ENCODE assay signal across 9 cellular contexts in the genomic region with DNA sequence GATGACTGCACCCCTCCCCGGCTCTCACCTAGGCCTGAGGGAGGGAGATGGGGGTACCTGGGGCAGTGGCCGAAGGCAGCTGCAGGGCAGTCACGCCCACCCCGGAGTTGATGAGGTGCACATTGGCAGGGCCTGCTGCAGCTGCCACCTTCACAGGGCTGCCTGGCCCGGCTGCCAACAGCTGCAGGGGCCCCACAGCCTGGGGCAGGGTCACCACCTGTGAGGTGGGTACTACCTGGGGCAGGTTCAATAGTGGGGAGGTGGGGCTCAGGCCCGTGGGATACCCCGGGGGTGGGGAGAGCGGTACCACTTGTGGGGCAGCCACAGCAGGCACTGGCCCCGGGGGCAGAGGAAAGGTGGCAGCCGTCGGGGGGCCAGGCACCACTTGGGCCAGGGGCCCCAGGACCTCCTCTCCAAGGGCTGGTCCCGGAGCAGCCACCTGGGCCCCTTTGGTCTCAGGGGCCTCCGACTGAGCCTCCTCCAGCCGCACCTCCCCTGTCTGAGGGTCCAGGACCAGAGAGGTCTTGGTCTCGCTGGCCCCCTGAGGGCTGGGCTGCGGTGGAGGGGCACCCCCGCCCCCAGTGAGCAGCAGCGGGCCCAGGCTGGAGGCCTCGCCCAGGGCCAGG. TPM values are rescaled to one million over a fixed set of nuclear protein-coding genes. Genes with fewer than 3 reads are reported as not detected.
DNase-seq lines count a peak whose midpoint lies in the region; ATAC-seq, FAIRE-seq and TF ChIP-seq lines count a peak whose summit lies in the region.
"Had no signal": no experiment of that assay in that cellular context is flagged by ENCODE, and none has a peak within 500 bp of the region (broad histone marks: within the 10 kb centered on the region; RNA-seq: fewer than 3 reads in every experiment).

No MANE protein-coding gene starts in this region.

- no peak for DNase-seq in PC-3
- no peak for DNase-seq in H1 (ENCODE audit: low read depth in 1 of 2, low spot score in 2 of 2)
- peak in 1 of 2 donors; percentile 74 for DNase-seq in upper lobe of left lung
- DNase-seq in SKM-1 treated with dmso at 0.1 percent for 144 hours (lab: John Stamatoyannopoulos, UW; ENCODE audit: unreplicated experiment) = no peak
- DNase-seq in NCI-H1694 (lab: John Stamatoyannopoulos, UW) = no peak
- DNase-seq: activated CD4-positive, alpha-beta T cell treated with anti-CD3 and anti-CD28 coated beads, Interleukin-2, amount 10 ng/mL, durations not matched to agents 7 days and 5 days; stimulated activated CD4-positive, alpha-beta T cell treated with anti-CD3 and anti-CD28 coated beads, Interleukin-2, amount 100 ng/mL, for 48 hours had no signal

- peak overlapping the region; percentile 34 for H4K91ac ChIP-seq in H1 (replicated peaks; ENCODE audit: insufficient read length, low read length)

- H3K9me3 ChIP-seq in PC-3 (ENCODE audit: low read length) (no peaks in the 10 kb centered on the region), H1 (ENCODE audit: insufficient read depth in 2 of 2, low read depth in 1 of 2, low read length in 1 of 2) (no peaks in the 10 kb centered on the region), mesodermal cell (ENCODE audit: control insufficient read depth, low read length) (no peaks in the 10 kb centered on the region), upper lobe of left lung (no peaks in the 10 kb centered on the region)

- TF ChIP-seq POLR2A in H1 (IDR thresholded peaks at IDR 0.05; ENCODE audit: control extremely low read depth in 1 of 2, low read depth in 2 of 2, low read length in 2 of 2) = no peak
- TF ChIP-seq POLR2A in upper lobe of left lung (IDR thresholded peaks at IDR 0.05) = no peak

- no peaks in the 10 kb centered on the region for H3K79me2 ChIP-seq in PC-3 (ENCODE audit: low read length)
- H3K79me2 ChIP-seq in H1 (ENCODE audit: control insufficient read depth in 1 of 2, insufficient read depth in 2 of 2, low read length in 2 of 2) = no peaks in the 10 kb centered on the region

- H4K20me1 ChIP-seq in PC-3 (ENCODE audit: low read length) (no peaks in the 10 kb centered on the region), H1 (replicated peaks in 1 of 2; ENCODE audit: control insufficient read depth in 1 of 2, insufficient read depth in 2 of 2, low read length in 2 of 2) (peaks cover 0 to 3% of the 10 kb centered on the region in 2 experiments)

- no peak for FAIRE-seq in H1 (lab: Jason Lieb, UNC)

- H3K79me1 ChIP-seq in H1 (ENCODE audit: low read depth, low read length) = no peaks in the 10 kb centered on the region

- no peak overlapping the region for H2BK5ac ChIP-seq in H1 (ENCODE audit: low read depth, low read length)

- H3K18ac ChIP-seq in H1 (ENCODE audit: extremely low read depth, low read length) = peak overlapping the region; percentile 83; the same call in 1 of the 2 replicates

- H2AK5ac ChIP-seq in H1 (ENCODE audit: low read depth, low read length) = no peak overlapping the region

- peak overlapping the region; percentile 84; the same call in 1 of the 2 replicates for H2BK12ac ChIP-seq in H1 (ENCODE audit: low read depth, low read length)

- H3K14ac ChIP-seq in H1 (ENCODE audit: insufficient read length) = no peak overlapping the region

- intact Hi-C loops in PC-3 (cut with micrococcal nuclease) = no loop called here

- WGBS in H1 (ENCODE audit: extremely low coverage in 1 of 2, insufficient coverage in 1 of 2, insufficient read length in 1 of 2, insufficient replicate concordance in 2 of 2, low coverage in 1 of 2, low lambda C conversion rate in 2 of 2, missing lambda C conversion rate in 1 of 2), 2 experiments = 88% methylated on average over 13 of the region's 19 CpGs; no CpG with 5 or more reads in 1 of the 2 experiments
- 89% methylated on average over 15 of the region's 19 CpGs for WGBS in mesodermal cell (ENCODE audit: insufficient coverage in 2 of 2), 2 experiments
- WGBS in upper lobe of left lung, 2 donors = 79 to 100% methylated on average over 2 to 14 of the region's 19 CpGs

- TF ChIP-seq RAD21 in H1 (IDR thresholded peaks at IDR 0.05 in 1 of 2, conservative IDR thresholded peaks at IDR 0.05 in 1 of 2; ENCODE audit: low read depth in 2 of 2, low read length in 2 of 2) = no peak

- no peak overlapping the region for H2BK120ac ChIP-seq in H1 (replicated peaks; ENCODE audit: low read depth, low read length)

- TF ChIP-seq EP300 in H1 (IDR thresholded peaks at IDR 0.05; ENCODE audit: borderline replicate concordance in 1 of 2, low read depth in 2 of 2, low read length in 2 of 2) = no peak
- no peak for TF ChIP-seq EP300 in upper lobe of left lung (IDR thresholded peaks at IDR 0.05)

- H3K27me3 ChIP-seq in PC-3 (ENCODE audit: low read length) = no peaks in the 10 kb centered on the region
- peaks cover 0 to 2% (median 0%) of the 10 kb centered on the region in 4 experiments; a peak in 1 of 7 replicates for H3K27me3 ChIP-seq in H1 (replicated peaks in 1 of 4; ENCODE audit: control insufficient read depth in 3 of 4, extremely low read depth in 1 of 4, insufficient read depth in 3 of 4, low read length in 3 of 4)
- peaks cover 0 to 3% (median 1%) of the 10 kb centered on the region in 4 donors for H3K27me3 ChIP-seq in upper lobe of left lung

- peak overlapping the region; percentile 97 for H3K4me3 ChIP-seq in PC-3 (ENCODE audit: low read length)
- H3K4me3 ChIP-seq in H1 (ENCODE audit: extremely low read depth in 1 of 4, insufficient read depth in 2 of 4, low read depth in 3 of 4, low read length in 4 of 4) = peak overlapping the region in 3 of 4 experiments; percentile 63 to 89 (median 79); a peak in 6 of 8 replicates
- peak overlapping the region; percentile 80 for H3K4me3 ChIP-seq in mesodermal cell (ENCODE audit: extremely low read depth, insufficient read depth, low read length, poor library complexity, severe bottlenecking)
- H3K4me3 ChIP-seq in upper lobe of left lung = peak overlapping the region in 3 of 4 donors; percentile 78 to 87 (median 86)

- no peaks in the 10 kb centered on the region for H3K36me3 ChIP-seq in PC-3 (ENCODE audit: low read depth, low read length)
- no peaks in the 10 kb centered on the region; a peak in 1 of 8 replicates for H3K36me3 ChIP-seq in H1 (ENCODE audit: control insufficient read depth in 2 of 4, insufficient read depth in 4 of 4, low read length in 3 of 4)
- peaks cover 9% of the 10 kb centered on the region for H3K36me3 ChIP-seq in mesodermal cell (ENCODE audit: control insufficient read depth, insufficient read depth, low read length)
- peaks cover 0 to 3% (median 0%) of the 10 kb centered on the region in 4 donors for H3K36me3 ChIP-seq in upper lobe of left lung

- H4K5ac ChIP-seq in H1 (ENCODE audit: insufficient read length, low read depth, low read length) = no peak overlapping the region

- no peak overlapping the region for H3K23ac ChIP-seq in H1 (ENCODE audit: insufficient read length)

- H3K4me2 ChIP-seq in PC-3 (ENCODE audit: low read length) (peak overlapping the region; percentile 95), H1 (ENCODE audit: insufficient read depth in 1 of 2, low read depth in 2 of 2, low read length in 2 of 2) (peak overlapping the region; percentile 61 to 94)

- H3K4me1 ChIP-seq in PC-3 (ENCODE audit: insufficient read depth, low read length) = peaks cover 18% of the 10 kb centered on the region; the same call in 1 of the 2 replicates
- H3K4me1 ChIP-seq in H1 (replicated peaks in 1 of 4; ENCODE audit: control insufficient read depth in 3 of 4, insufficient read depth in 4 of 4, low read length in 3 of 4) = peaks cover 7 to 41% (median 33%) of the 10 kb centered on the region in 4 experiments
- H3K4me1 ChIP-seq in mesodermal cell (ENCODE audit: control insufficient read depth, insufficient read depth, low read length, poor library complexity, severe bottlenecking) = peaks cover 40% of the 10 kb centered on the region
- H3K4me1 ChIP-seq in upper lobe of left lung = peaks cover 30 to 70% (median 36%) of the 10 kb centered on the region in 4 donors

- H3K23me2 ChIP-seq in H1 (ENCODE audit: low read depth, low read length) = peaks cover 26% of the 10 kb centered on the region

- no peak for ATAC-seq in PC-3
- ATAC-seq in upper lobe of left lung (ENCODE audit: low FRiP score in 2 of 2) = no peak
- ATAC-seq in esophagus mucosa = no peak

- H3K56ac ChIP-seq in H1 (replicated peaks; ENCODE audit: insufficient read length, low read depth, low read length) = no peak overlapping the region

- H3K27ac ChIP-seq in PC-3 (ENCODE audit: low read length) = no peak overlapping the region
- H3K27ac ChIP-seq in H1 (ENCODE audit: low read depth, low read length) = no peak overlapping the region
- peak overlapping the region; percentile 98 for H3K27ac ChIP-seq in mesodermal cell (ENCODE audit: low read depth, low read length, severe bottlenecking)
- peak overlapping the region; percentile 83 to 97 (median 95) for H3K27ac ChIP-seq in upper lobe of left lung

- H2BK15ac ChIP-seq in H1 (ENCODE audit: low read length) = 0 out of 2 replicates have a peak overlapping the region, but pooled peaks have one; percentile 61

- peak overlapping the region; percentile 62; the same call in 1 of the 2 replicates for H4K8ac ChIP-seq in H1 (ENCODE audit: extremely low read depth, insufficient read depth, low read length)

- H3K9me2 ChIP-seq in PC-3 (replicated peaks; ENCODE audit: low read length) = no peaks in the 10 kb centered on the region

- H2AFZ ChIP-seq in PC-3 (ENCODE audit: low read length) (peak overlapping the region; percentile 64; the same call in 1 of the 2 replicates), H1 (ENCODE audit: low read length) (no peak overlapping the region)

- no peaks in the 10 kb centered on the region for H3F3A ChIP-seq in PC-3 (ENCODE audit: low read length, unreplicated experiment)

- H3K4ac ChIP-seq in H1 (replicated peaks; ENCODE audit: insufficient read length, low read depth, low read length) = peak overlapping the region; percentile 44

- POLR2A ChIA-PET in PC-3 (lab: Charles Lee; ENCODE audit: unreplicated experiment) (no interaction called here), H1 (lab: Charles Lee; ENCODE audit: partially characterized antibody) (interaction anchor here (0.8 to 16.2 kb wide), 11 partner anchors 8 to 97 kb away, joined by 3 to 284 read pairs (median 38); a partner anchor contains a TSS)

- no peak overlapping the region for H2BK20ac ChIP-seq in H1 (ENCODE audit: low read length)

- H3K9ac ChIP-seq in PC-3 (ENCODE audit: low read length) (peak overlapping the region; percentile 74), H1 (replicated peaks in 1 of 4; ENCODE audit: extremely low read depth in 1 of 4, low read depth in 3 of 4, low read length in 3 of 4) (no peak overlapping the region)

- CTCF ChIA-PET in PC-3 (lab: Charles Lee) (no interaction called here), H1 (lab: Charles Lee; ENCODE audit: partially characterized antibody) (interaction anchor here (0.6 to 2.3 kb wide), 6 partner anchors 8 to 116 kb away, joined by 3 to 16 read pairs (median 3); no protein-coding TSS in a partner anchor)

- TF ChIP-seq CTCF in PC-3 (conservative IDR thresholded peaks at IDR 0.05; ENCODE audit: low read depth, low read length) (no peak), H1 (IDR thresholded peaks at IDR 0.05; ENCODE audit: control extremely low read depth in 1 of 3, insufficient read depth in 1 of 3, low read depth in 1 of 3, low read length in 3 of 3) (no peak), upper lobe of left lung (IDR thresholded peaks at IDR 0.05) (no peak)

- BruUV-seq in PC-3 (replicated peaks; lab: Mats Ljungman, UMichigan) = no TSS peak

RNA-seq across cellular contexts. Expression of a gene that starts 2.6 kb away (rescaled TPM):
- total RNA-seq in PC-3 (2014; rRNA removed) = 9.3 and 13.6 TPM in 2 replicates
- total RNA-seq in H1 (2021; fragmentation: NEBNext Ultra II Directional; extraction: Animal tissue kit (Norgen Biotek cat#: 25700)) = 24.2 and 27.3 TPM in 2 replicates
- 20.9 and 37.2 TPM in 2 replicates for polyA plus RNA-seq in H1 (2011; rRNA removed)
- polyA plus RNA-seq in H1 (2011; cell fraction: cytosol; rRNA removed) = 21.5 TPM
- polyA plus RNA-seq in H1 (2011; cell fraction: nucleus; rRNA removed) = 69.2 TPM
- polyA plus RNA-seq in H1 (2012, experiment 1 of 2) = 7.1 to 16.2 TPM (median 15.3 TPM) in 4 replicates
- 8.7 TPM for polyA plus RNA-seq in H1 (2012, experiment 2 of 2)
- polyA plus RNA-seq in H1 (2013, experiment 1 of 2) = 15.1 TPM
- 13.5 TPM for polyA plus RNA-seq in H1 (2013, experiment 2 of 2)
- polyA minus RNA-seq in H1 (2011; rRNA and poly(A)+ RNA removed) = 4.6 and 6.7 TPM in 2 replicates
- polyA minus RNA-seq in H1 (2011; cell fraction: cytosol; rRNA and poly(A)+ RNA removed) = 18.0 TPM
- 19.0 TPM for polyA minus RNA-seq in H1 (2011; cell fraction: nucleus; rRNA and poly(A)+ RNA removed)
- 29.0 TPM for polyA plus RNA-seq in mesodermal cell (2013, experiment 1 of 2)
- 24.5 TPM for polyA plus RNA-seq in mesodermal cell (2013, experiment 2 of 2)
- total RNA-seq in upper lobe of left lung = 10 to 100 TPM in 4 of 6 donors, 1 to 10 TPM in 2; 6.2 to 36.7 (median 17.8) TPM
- 8.8 TPM for total RNA-seq in esophagus mucosa

RNA-seq across cellular contexts. Expression of a gene that starts 15.9 kb away (rescaled TPM):
- 18.3 and 18.9 TPM in 2 replicates for total RNA-seq in PC-3 (2014; rRNA removed)
- total RNA-seq in H1 (2021; fragmentation: NEBNext Ultra II Directional; extraction: Animal tissue kit (Norgen Biotek cat#: 25700)) = 27.4 and 28.2 TPM in 2 replicates
- polyA plus RNA-seq in H1 (2011; rRNA removed) = 13.7 and 25.3 TPM in 2 replicates
- 18.9 TPM for polyA plus RNA-seq in H1 (2011; cell fraction: cytosol; rRNA removed)
- polyA plus RNA-seq in H1 (2011; cell fraction: nucleus; rRNA removed) = 155 TPM
- 18.9 to 42.0 TPM (median 34.4 TPM) in 4 replicates for polyA plus RNA-seq in H1 (2012, experiment 1 of 2)
- polyA plus RNA-seq in H1 (2012, experiment 2 of 2) = 23.6 TPM
- polyA plus RNA-seq in H1 (2013, experiment 1 of 2) = 12.6 TPM
- polyA plus RNA-seq in H1 (2013, experiment 2 of 2) = 10.9 TPM
- polyA minus RNA-seq in H1 (2011; rRNA and poly(A)+ RNA removed) = 7.1 and 11.1 TPM in 2 replicates
- polyA minus RNA-seq in H1 (2011; cell fraction: cytosol; rRNA and poly(A)+ RNA removed) = 7.6 TPM
- polyA minus RNA-seq in H1 (2011; cell fraction: nucleus; rRNA and poly(A)+ RNA removed) = 26.5 TPM
- polyA plus RNA-seq in mesodermal cell (2013, experiment 1 of 2) = 43.9 TPM
- 38.5 TPM for polyA plus RNA-seq in mesodermal cell (2013, experiment 2 of 2)
- 100 to 1,000 TPM in 1 of 6 donors, 10 to 100 TPM in 5; 24.2 to 192 (median 43.8) TPM for total RNA-seq in upper lobe of left lung
- 15.5 TPM for total RNA-seq in esophagus mucosa

RNA-seq across cellular contexts. Expression of a gene that starts 26.2 kb away (rescaled TPM):
- total RNA-seq in PC-3 (2014; rRNA removed) = 34.9 and 50.3 TPM in 2 replicates
- 41.0 and 41.6 TPM in 2 replicates for total RNA-seq in H1 (2021; fragmentation: NEBNext Ultra II Directional; extraction: Animal tissue kit (Norgen Biotek cat#: 25700))
- 13.6 and 23.7 TPM in 2 replicates for polyA plus RNA-seq in H1 (2011; rRNA removed)
- 14.6 TPM for polyA plus RNA-seq in H1 (2011; cell fraction: cytosol; rRNA removed)
- polyA plus RNA-seq in H1 (2011; cell fraction: nucleus; rRNA removed) = 83.4 TPM
- 18.1 to 24.8 TPM (median 20.7 TPM) in 4 replicates for polyA plus RNA-seq in H1 (2012, experiment 1 of 2)
- polyA plus RNA-seq in H1 (2012, experiment 2 of 2) = 14.5 TPM
- 18.6 TPM for polyA plus RNA-seq in H1 (2013, experiment 1 of 2)
- 17.7 TPM for polyA plus RNA-seq in H1 (2013, experiment 2 of 2)
- polyA minus RNA-seq in H1 (2011; rRNA and poly(A)+ RNA removed) = 18.0 and 24.8 TPM in 2 replicates
- polyA minus RNA-seq in H1 (2011; cell fraction: cytosol; rRNA and poly(A)+ RNA removed) = 23.3 TPM
- polyA minus RNA-seq in H1 (2011; cell fraction: nucleus; rRNA and poly(A)+ RNA removed) = 61.6 TPM
- polyA plus RNA-seq in mesodermal cell (2013, experiment 1 of 2) = 44.6 TPM
- 38.7 TPM for polyA plus RNA-seq in mesodermal cell (2013, experiment 2 of 2)
- 100 to 1,000 TPM in 1 of 6 donors, 10 to 100 TPM in 5; 29.4 to 109 (median 57.4) TPM for total RNA-seq in upper lobe of left lung
- total RNA-seq in esophagus mucosa = 17.4 TPM

RNA-seq across cellular contexts. Expression of a gene that starts 33.2 kb away (rescaled TPM):
- not detected in 2 replicates for total RNA-seq in PC-3 (2014; rRNA removed)
- total RNA-seq in H1 (2021; fragmentation: NEBNext Ultra II Directional; extraction: Animal tissue kit (Norgen Biotek cat#: 25700)) = not detected in 2 replicates
- polyA plus RNA-seq in H1 (2011; rRNA removed) = 0.11 and 0.14 TPM in 2 replicates
- polyA plus RNA-seq in H1 (2011; cell fraction: cytosol; rRNA removed) = 0.06 TPM
- polyA plus RNA-seq in H1 (2011; cell fraction: nucleus; rRNA removed) = 0.09 TPM
- 0.07 to 0.09 TPM (median 0.08 TPM) in 3 of 4 replicates, not detected in the other for polyA plus RNA-seq in H1 (2012, experiment 1 of 2)
- not detected for polyA plus RNA-seq in H1 (2012, experiment 2 of 2)
- polyA plus RNA-seq in H1 (2013, experiment 1 of 2) = 0.06 TPM
- 0.07 TPM for polyA plus RNA-seq in H1 (2013, experiment 2 of 2)
- 0.16 TPM in 1 of 2 replicates, not detected in the other for polyA minus RNA-seq in H1 (2011; rRNA and poly(A)+ RNA removed)
- not detected for polyA minus RNA-seq in H1 (2011; cell fraction: cytosol; rRNA and poly(A)+ RNA removed)
- polyA minus RNA-seq in H1 (2011; cell fraction: nucleus; rRNA and poly(A)+ RNA removed) = not detected
- polyA plus RNA-seq in mesodermal cell (2013, experiment 1 of 2) = not detected
- not detected for polyA plus RNA-seq in mesodermal cell (2013, experiment 2 of 2)
- not detected for total RNA-seq in upper lobe of left lung
- total RNA-seq in esophagus mucosa = not detected
- total RNA-seq: activated CD4-positive, alpha-beta T cell treated with anti-CD3 and anti-CD28 coated beads, Interleukin-2, amount 10 ng/mL, durations not matched to agents 7 days and 5 days had no signal

RNA-seq across cellular contexts. Expression of a gene that starts 35.7 kb away (rescaled TPM):
- 12.8 and 16.1 TPM in 2 replicates for total RNA-seq in PC-3 (2014; rRNA removed)
- 38.9 and 42.3 TPM in 2 replicates for total RNA-seq in H1 (2021; fragmentation: NEBNext Ultra II Directional; extraction: Animal tissue kit (Norgen Biotek cat#: 25700))
- 11.2 and 22.1 TPM in 2 replicates for polyA plus RNA-seq in H1 (2011; rRNA removed)
- polyA plus RNA-seq in H1 (2011; cell fraction: cytosol; rRNA removed) = 17.2 TPM
- 37.0 TPM for polyA plus RNA-seq in H1 (2011; cell fraction: nucleus; rRNA removed)
- polyA plus RNA-seq in H1 (2012, experiment 1 of 2) = 12.7 to 20.2 TPM (median 18.5 TPM) in 4 replicates
- polyA plus RNA-seq in H1 (2012, experiment 2 of 2) = 12.9 TPM
- polyA plus RNA-seq in H1 (2013, experiment 1 of 2) = 21.3 TPM
- polyA plus RNA-seq in H1 (2013, experiment 2 of 2) = 21.9 TPM
- 5.4 and 9.2 TPM in 2 replicates for polyA minus RNA-seq in H1 (2011; rRNA and poly(A)+ RNA removed)
- polyA minus RNA-seq in H1 (2011; cell fraction: cytosol; rRNA and poly(A)+ RNA removed) = 15.4 TPM
- polyA minus RNA-seq in H1 (2011; cell fraction: nucleus; rRNA and poly(A)+ RNA removed) = 16.4 TPM
- polyA plus RNA-seq in mesodermal cell (2013, experiment 1 of 2) = 10.3 TPM
- 8.8 TPM for polyA plus RNA-seq in mesodermal cell (2013, experiment 2 of 2)
- 10 to 100 TPM; 12.0 to 21.1 (median 20.6) TPM for total RNA-seq in upper lobe of left lung
- 30.3 TPM for total RNA-seq in esophagus mucosa

Comparison
In these comparisons a context has a peak if more than half of its experiments do, and no peak if none do; other contexts are left out.
1. H3K27ac ChIP-seq: peak in mesodermal cell (single experiment) and upper lobe of left lung (4 of 4); none in PC-3 (single experiment) and H1 (single experiment).
2. Peak in every context shown above with its lines, with median percentiles within 50 percentile points of each other: H3K4me3 ChIP-seq.